ENCODE assay signal across 25 cellular contexts in genomic region chr16:56075732-56076131, GRCh38.
"Had no signal": no experiment of that assay in that cellular context is flagged by ENCODE, and none has a peak within 500 bp of the region (broad histone marks: within the 10 kb centered on the region; RNA-seq: fewer than 3 reads in every experiment).

No MANE protein-coding gene starts in this region.

- H3K4me1 Mint-ChIP-seq: activated CD4-positive, alpha-beta memory T cell treated with anti-CD3 and anti-CD28 coated beads, Interleukin-2, amount 10 ng/mL, durations not matched to agents 7 days and 5 days; activated CD4-positive, alpha-beta T cell treated with anti-CD3 and anti-CD28 coated beads, Interleukin-2, amount 10 ng/mL, durations not matched to agents 7 days and 5 days; central memory CD8-positive, alpha-beta T cell; endodermal cell; T-helper 17 cell had no signal

- ATAC-seq: activated naive CD4-positive, alpha-beta T cell treated with anti-CD3 and anti-CD28 coated beads, Interleukin-2, amount 50 U/mL, for 72 hours; esophagus mucosa; sciatic nerve; T-helper 17 cell; WTC11 had no signal

- H3K4me3 Mint-ChIP-seq: activated CD4-positive, alpha-beta memory T cell treated with anti-CD3 and anti-CD28 coated beads, Interleukin-2, amount 10 ng/mL, durations not matched to agents 7 days and 5 days; activated CD4-positive, alpha-beta T cell treated with anti-CD3 and anti-CD28 coated beads, Interleukin-2, amount 10 ng/mL, durations not matched to agents 7 days and 5 days; activated T-cell treated with anti-CD3 and anti-CD28 coated beads, Interleukin-2, amount 50 U/mL, for 24 hours; central memory CD8-positive, alpha-beta T cell; dendritic cell treated with granulocyte-macrophage colony-stimulating factor and Interleukin-4, amounts not matched to agents 40 ng/mL and 50 ng/mL, for 4 days; endodermal cell; nephron; stimulated activated naive CD8-positive, alpha-beta T cell treated with anti-CD3 and anti-CD28 coated beads, Interleukin-15, Interleukin-2, amounts not matched to agents 100 ng/mL and 50 ng/mL, for 24 hours; T-helper 17 cell; WTC11 had no signal

- H3K4me1 ChIP-seq: breast epithelium had no signal

- DNase-seq: activated CD4-positive, alpha-beta memory T cell treated with anti-CD3 and anti-CD28 coated beads, Interleukin-2, amount 10 ng/mL, durations not matched to agents 7 days and 5 days; activated CD4-positive, alpha-beta T cell treated with anti-CD3 and anti-CD28 coated beads for 1 hour; activated CD4-positive, alpha-beta T cell treated with anti-CD3 and anti-CD28 coated beads, Interleukin-2, amount 10 ng/mL, durations not matched to agents 7 days and 5 days; activated CD8-positive, alpha-beta memory T cell treated with anti-CD3 and anti-CD28 coated beads, Interleukin-2, amount 50 U/mL, for 48 hours; activated T-cell treated with anti-CD3 and anti-CD28 coated beads, Interleukin-2, amount 50 U/mL, for 24 hours; endodermal cell; foreskin fibroblast; heart right ventricle; mammary epithelial cell; stimulated activated CD4-positive, alpha-beta T cell treated with anti-CD3 and anti-CD28 coated beads, Interleukin-12 subunit alpha, Interleukin-12 subunit beta, amount 100 ng/mL, for 4 hours; stimulated activated CD4-positive, alpha-beta T cell treated with anti-CD3 and anti-CD28 coated beads, Interleukin-4, amount 100 ng/mL, for 1 hour; T-helper 17 cell; T1000; trophoblast cell had no signal

- H3K27me3 ChIP-seq: breast epithelium, heart right ventricle had no signal

- H3K9me3 ChIP-seq: breast epithelium, heart right ventricle, thoracic aorta had no signal

- H3K36me3 Mint-ChIP-seq: activated naive CD4-positive, alpha-beta T cell treated with anti-CD3 and anti-CD28 coated beads, Interleukin-2, amount 50 U/mL, for 72 hours; WTC11 had no signal

- H3K27ac ChIP-seq: breast epithelium, heart right ventricle, skin epidermis, thoracic aorta had no signal

- H3K4me3 ChIP-seq: breast epithelium, heart right ventricle, skin epidermis, thoracic aorta had no signal

- H3K9me3 Mint-ChIP-seq: activated CD4-positive, alpha-beta memory T cell treated with anti-CD3 and anti-CD28 coated beads, Interleukin-2, amount 10 ng/mL, durations not matched to agents 7 days and 5 days; activated CD4-positive, alpha-beta T cell treated with anti-CD3 and anti-CD28 coated beads, Interleukin-2, amount 10 ng/mL, durations not matched to agents 7 days and 5 days; activated naive CD4-positive, alpha-beta T cell treated with anti-CD3 and anti-CD28 coated beads, Interleukin-2, amount 50 U/mL, for 72 hours; activated T-cell treated with anti-CD3 and anti-CD28 coated beads, Interleukin-2, amount 50 U/mL, for 24 hours; central memory CD8-positive, alpha-beta T cell; dendritic cell treated with granulocyte-macrophage colony-stimulating factor and Interleukin-4, amounts not matched to agents 40 ng/mL and 50 ng/mL, for 4 days; endodermal cell; nephron; stimulated activated naive CD8-positive, alpha-beta T cell treated with anti-CD3 and anti-CD28 coated beads, Interleukin-15, Interleukin-2, amounts not matched to agents 100 ng/mL and 50 ng/mL, for 24 hours; WTC11 had no signal

- H3K27ac Mint-ChIP-seq: activated CD4-positive, alpha-beta memory T cell treated with anti-CD3 and anti-CD28 coated beads, Interleukin-2, amount 10 ng/mL, durations not matched to agents 7 days and 5 days; activated CD4-positive, alpha-beta T cell treated with anti-CD3 and anti-CD28 coated beads, Interleukin-2, amount 10 ng/mL, durations not matched to agents 7 days and 5 days; activated naive CD4-positive, alpha-beta T cell treated with anti-CD3 and anti-CD28 coated beads, Interleukin-2, amount 50 U/mL, for 72 hours; activated T-cell treated with anti-CD3 and anti-CD28 coated beads, Interleukin-2, amount 50 U/mL, for 24 hours; dendritic cell treated with granulocyte-macrophage colony-stimulating factor and Interleukin-4, amounts not matched to agents 40 ng/mL and 50 ng/mL, for 4 days; endodermal cell; nephron; stimulated activated naive CD8-positive, alpha-beta T cell treated with anti-CD3 and anti-CD28 coated beads, Interleukin-15, Interleukin-2, amounts not matched to agents 100 ng/mL and 50 ng/mL, for 24 hours; T-helper 17 cell; WTC11 had no signal
